In the genomic region with DNA sequence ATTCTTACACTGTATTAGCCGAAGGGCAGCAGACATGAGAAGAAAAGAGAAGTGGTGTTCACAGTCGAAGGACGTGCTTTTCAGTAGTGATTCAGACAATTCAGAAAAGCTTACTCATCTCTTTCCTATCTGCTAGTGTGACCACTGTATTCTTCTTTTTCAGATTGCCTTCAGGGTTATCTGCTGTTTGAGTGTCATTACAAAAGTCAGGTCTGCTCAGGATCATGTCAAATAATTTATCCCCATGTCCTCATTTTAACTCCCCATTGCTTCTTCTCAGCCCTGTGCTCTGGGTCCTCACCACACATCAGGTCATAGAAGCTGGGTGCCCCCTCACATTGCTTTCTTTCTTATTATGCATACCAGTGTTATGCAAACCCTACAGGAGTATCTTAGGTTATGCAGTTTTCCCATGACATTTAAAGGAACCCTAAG, we compare ENCODE assay signal across 8 cellular contexts.
DNase-seq lines count a peak whose midpoint lies in the region; ATAC-seq lines count a peak whose summit lies in the region.

No MANE protein-coding gene starts in this region.

- no peak overlapping the region for H2AK5ac ChIP-seq in mesendoderm (ENCODE audit: low read length)

- no peak overlapping the region for H4K8ac ChIP-seq in mesendoderm (ENCODE audit: low read depth, low read length)

- ATAC-seq in GM18520 (IDR thresholded peaks at IDR 0.05; ENCODE audit: unreplicated experiment), result peak; percentile 92
- peak; percentile 82 for ATAC-seq in HG02642 (IDR thresholded peaks at IDR 0.05; ENCODE audit: poor library complexity, unreplicated experiment)
- no peak for ATAC-seq in stimulated activated effector memory CD8-positive, alpha-beta T cell treated with anti-CD3 and anti-CD28 coated beads, Interleukin-12 subunit alpha, Interleukin-12 subunit beta, amount 100 ng/mL, for 72 hours

- in situ Hi-C loops in G401 (cut with HindIII; ENCODE audit: low sequenced_read_pairs), result no loop called here

- no peak overlapping the region for H3K4ac ChIP-seq in mesendoderm (ENCODE audit: low read depth, low read length)

- no peak overlapping the region for H3K27ac ChIP-seq in mesendoderm (ENCODE audit: low read depth, low read length)

- no peak overlapping the region for H3K18ac ChIP-seq in mesendoderm (ENCODE audit: low read length)

- no peak overlapping the region for H3K4me3 Mint-ChIP-seq in stimulated activated effector memory CD8-positive, alpha-beta T cell treated with anti-CD3 and anti-CD28 coated beads, Interleukin-12 subunit alpha, Interleukin-12 subunit beta, amount 100 ng/mL, for 72 hours

- H3K23ac ChIP-seq in mesendoderm (ENCODE audit: low read length), result no peak overlapping the region

- H3K27me3 ChIP-seq in NT2/D1 (ENCODE audit: insufficient read depth, insufficient read length) (no peaks in the 10 kb centered on the region), mesendoderm (ENCODE audit: insufficient read depth, low read length, poor library complexity) (no peaks in the 10 kb centered on the region)

- no peak overlapping the region for H2BK15ac ChIP-seq in mesendoderm (replicated peaks; ENCODE audit: low read depth)

- no peaks in the 10 kb centered on the region for H3K79me1 ChIP-seq in mesendoderm (ENCODE audit: low read length)

- H3K4me3 ChIP-seq in NT2/D1 (ENCODE audit: insufficient read length, low read depth) (no peak overlapping the region), mesendoderm (ENCODE audit: low read length) (no peak overlapping the region)

- no CpG with 5 or more reads among the region's 3 CpGs for WGBS in mesendoderm (ENCODE audit: extremely low coverage, insufficient coverage, low lambda C conversion rate)

- no peak overlapping the region for H3K27ac Mint-ChIP-seq in stimulated activated effector memory CD8-positive, alpha-beta T cell treated with anti-CD3 and anti-CD28 coated beads, Interleukin-12 subunit alpha, Interleukin-12 subunit beta, amount 100 ng/mL, for 72 hours

- H3K4me2 ChIP-seq in mesendoderm (ENCODE audit: low read length), result no peak overlapping the region

- H3K9me3 Mint-ChIP-seq in stimulated activated effector memory CD8-positive, alpha-beta T cell treated with anti-CD3 and anti-CD28 coated beads, Interleukin-12 subunit alpha, Interleukin-12 subunit beta, amount 100 ng/mL, for 72 hours, result peaks cover 22% of the 10 kb centered on the region

- H3K36me3 ChIP-seq in NT2/D1 (ENCODE audit: insufficient read depth, insufficient read length, low read length) (no peaks in the 10 kb centered on the region), mesendoderm (ENCODE audit: control insufficient read depth, insufficient read depth, low read length) (no peaks in the 10 kb centered on the region)

- no peaks in the 10 kb centered on the region for H3K79me2 ChIP-seq in mesendoderm (ENCODE audit: control insufficient read depth, insufficient read depth, low read length)

- H3K9ac ChIP-seq in NT2/D1 (ENCODE audit: insufficient read length, low read depth) (no peak overlapping the region), mesendoderm (ENCODE audit: low read length) (no peak overlapping the region)

- H3K9me3 ChIP-seq in NT2/D1 (ENCODE audit: insufficient read depth, low read length), result no peaks in the 10 kb centered on the region

- no peak overlapping the region for H2BK120ac ChIP-seq in mesendoderm (ENCODE audit: low read depth, low read length)

- no peak overlapping the region for H3K56ac ChIP-seq in mesendoderm (ENCODE audit: low read length)

- H3K4me1 ChIP-seq in NT2/D1 (ENCODE audit: insufficient read depth, insufficient read length), result no peaks in the 10 kb centered on the region
- peaks cover 2% of the 10 kb centered on the region for H3K4me1 ChIP-seq in mesendoderm (ENCODE audit: control insufficient read depth, low read depth, low read length)

- H3K36me3 Mint-ChIP-seq in stimulated activated effector memory CD8-positive, alpha-beta T cell treated with anti-CD3 and anti-CD28 coated beads, Interleukin-12 subunit alpha, Interleukin-12 subunit beta, amount 100 ng/mL, for 72 hours, result no peaks in the 10 kb centered on the region

- no peak overlapping the region for H2BK5ac ChIP-seq in mesendoderm (ENCODE audit: low read length)

- peak; percentile 16 for DNase-seq in NT2/D1 (ENCODE audit: low read depth, low spot score)
- peak; percentile 74 for DNase-seq in mesendoderm
- DNase-seq in stimulated activated effector memory CD8-positive, alpha-beta T cell treated with anti-CD3 and anti-CD28 coated beads, Interleukin-12 subunit alpha, Interleukin-12 subunit beta, amount 100 ng/mL, for 72 hours (ENCODE audit: low spot score in 2 of 2), result no peak
- DNase-seq in LoVo (ENCODE audit: low spot score), result no peak
- no peak for DNase-seq in G401 (ENCODE audit: low spot score)
- DNase-seq in activated T-cell treated with anti-CD3 and anti-CD28 coated beads for 4 hours, result no peak

- H3K4me1 Mint-ChIP-seq in stimulated activated effector memory CD8-positive, alpha-beta T cell treated with anti-CD3 and anti-CD28 coated beads, Interleukin-12 subunit alpha, Interleukin-12 subunit beta, amount 100 ng/mL, for 72 hours, result no peaks in the 10 kb centered on the region

- H4K5ac ChIP-seq in mesendoderm (ENCODE audit: low read length), result no peak overlapping the region

Comparison
In these comparisons a context has a peak if more than half of its experiments do, and no peak if none do; other contexts are left out.
1. DNase-seq: peak in NT2/D1 (single experiment) and mesendoderm (single experiment); none in stimulated activated effector memory CD8-positive, alpha-beta T cell treated with anti-CD3 and anti-CD28 coated beads, Interleukin-12 subunit alpha, Interleukin-12 subunit beta, amount 100 ng/mL, for 72 hours (0 of 2), LoVo (single experiment), G401 (single experiment) and activated T-cell treated with anti-CD3 and anti-CD28 coated beads for 4 hours (single experiment).